9 cellular contexts compared by ENCODE assay signal in the genomic region with DNA sequence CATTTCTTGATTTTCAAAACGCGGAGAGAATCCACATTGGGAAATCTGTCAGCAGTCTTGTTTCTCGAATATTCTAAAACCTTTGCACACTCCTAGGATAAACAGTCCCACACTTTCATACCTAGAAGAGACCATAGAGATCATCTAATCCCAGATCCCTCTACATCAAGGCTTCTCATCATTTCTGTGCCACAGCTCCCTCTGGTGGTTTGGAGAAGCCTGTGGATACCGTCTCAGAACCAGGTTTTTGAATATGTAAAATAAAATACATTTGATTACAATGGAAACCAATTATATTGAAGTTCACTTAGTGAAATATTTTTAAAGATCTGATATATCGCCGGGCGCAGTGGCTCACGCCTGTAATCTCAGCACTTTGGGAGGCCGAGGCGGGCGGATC.
DNase-seq lines count a peak whose midpoint lies in the region; FAIRE-seq and TF ChIP-seq lines count a peak whose summit lies in the region.
"Had no signal": no experiment of that assay in that cellular context is flagged by ENCODE, and none has a peak within 500 bp of the region (broad histone marks: within the 10 kb centered on the region; RNA-seq: fewer than 3 reads in every experiment).

No MANE protein-coding gene starts in this region.

- WGBS in trophoblast cell (ENCODE audit: extremely low coverage, insufficient coverage, insufficient read length) = no CpG with 5 or more reads among the region's 11 CpGs

- H3K27me3 Mint-ChIP-seq in chondrocyte (ENCODE audit: low read depth) = peaks cover 3% of the 10 kb centered on the region

- H3K9ac ChIP-seq in trophoblast cell (ENCODE audit: low read length) = no peak overlapping the region

- no peak overlapping the region for H2AK5ac ChIP-seq in trophoblast cell (ENCODE audit: low read length)

- no peak overlapping the region for H3K27ac Mint-ChIP-seq in chondrocyte (ENCODE audit: unreplicated experiment)

- H3K27ac ChIP-seq in trophoblast cell (ENCODE audit: low read depth, low read length) = no peak overlapping the region

- no peak overlapping the region for H2BK12ac ChIP-seq in trophoblast cell (ENCODE audit: low read length)

- no peak for TF ChIP-seq POLR2A in NB4 (IDR thresholded peaks at IDR 0.05; ENCODE audit: extremely low read depth, insufficient read length)

- no peaks in the 10 kb centered on the region for H3K27me3 ChIP-seq in trophoblast cell (ENCODE audit: insufficient read depth, low read length)

- TF ChIP-seq CTCF in NB4 (IDR thresholded peaks at IDR 0.05; ENCODE audit: low read depth, low read length) (peak; percentile 85), chondrocyte (IDR thresholded peaks at IDR 0.05) (peak; percentile 61)

- no peak overlapping the region for H2BK120ac ChIP-seq in trophoblast cell (ENCODE audit: insufficient read depth, low read length, poor library complexity)

- no peak overlapping the region for H2BK5ac ChIP-seq in trophoblast cell (ENCODE audit: low read depth, low read length, poor library complexity)

- no peak overlapping the region for H4K91ac ChIP-seq in trophoblast cell (ENCODE audit: low read depth, low read length)

- no peaks in the 10 kb centered on the region for H3K9me3 ChIP-seq in trophoblast cell (ENCODE audit: insufficient read depth, low read depth, low read length)

- H3K4me3 ChIP-seq in NB4 (ENCODE audit: low read depth, low read length) = no peak overlapping the region
- no peak overlapping the region for H3K4me3 ChIP-seq in trophoblast cell (ENCODE audit: low read depth, low read length)

- H3K79me2 ChIP-seq in trophoblast cell (ENCODE audit: control insufficient read depth, insufficient read depth, low read length, poor library complexity) = no peaks in the 10 kb centered on the region

- no peak overlapping the region for H4K8ac ChIP-seq in trophoblast cell (ENCODE audit: low read depth, low read length)

- H3K4me3 Mint-ChIP-seq in chondrocyte (ENCODE audit: unreplicated experiment) = no peak overlapping the region

- no peak overlapping the region for H3K4me2 ChIP-seq in trophoblast cell (ENCODE audit: low read length)

- H3K4me1 ChIP-seq in trophoblast cell (ENCODE audit: control insufficient read depth in 1 of 2, insufficient read depth in 2 of 2, low read length in 2 of 2) = no peaks in the 10 kb centered on the region

- H2AFZ ChIP-seq in trophoblast cell (ENCODE audit: insufficient read depth, low read length, poor library complexity) = no peak overlapping the region

- H3K79me1 ChIP-seq in trophoblast cell (ENCODE audit: low read length) = no peaks in the 10 kb centered on the region

- H3K18ac ChIP-seq in trophoblast cell (ENCODE audit: low read length) = no peak overlapping the region

- no peak overlapping the region for H3K14ac ChIP-seq in trophoblast cell (ENCODE audit: low read length)

- peaks cover 2% of the 10 kb centered on the region for H3K9me3 Mint-ChIP-seq in chondrocyte (ENCODE audit: low read depth)

- DNase-seq in NCI-H82 (lab: John Stamatoyannopoulos, UW) = peak; percentile 47
- DNase-seq in NCI-H82 treated with DMSO at 0.1 percent for 48 hours (lab: John Stamatoyannopoulos, UW; ENCODE audit: unreplicated experiment) = no peak
- DNase-seq in NB4 (ENCODE audit: low read depth) = peak; percentile 50
- no peak for DNase-seq in chondrocyte (ENCODE audit: low spot score)
- DNase-seq in trophoblast cell = peak; percentile 41 to 82
- no peak for DNase-seq in HTR-8/SVneo (ENCODE audit: insufficient read length, low spot score)
- DNase-seq in NCI-H146 (lab: John Stamatoyannopoulos, UW) = no peak
- DNase-seq in stimulated activated naive CD4-positive, alpha-beta T cell (lab: John Stamatoyannopoulos, UW) = no peak

- H3K23ac ChIP-seq in trophoblast cell (ENCODE audit: low read length) = no peak overlapping the region

- no peak overlapping the region for H4K12ac ChIP-seq in trophoblast cell (ENCODE audit: low read depth, low read length)

- no peaks in the 10 kb centered on the region for H3K4me1 Mint-ChIP-seq in chondrocyte (ENCODE audit: low read depth)

- no peak for FAIRE-seq in HTR-8/SVneo (lab: Jason Lieb, UNC)
- FAIRE-seq: G401.6 had no signal

- H3K36me3 Mint-ChIP-seq in chondrocyte (ENCODE audit: low read depth) = no peaks in the 10 kb centered on the region

- no peaks in the 10 kb centered on the region for H3K36me3 ChIP-seq in trophoblast cell (ENCODE audit: control insufficient read depth in 1 of 2, insufficient read depth in 2 of 2, low read length in 2 of 2)

- no peak overlapping the region for H3K4ac ChIP-seq in trophoblast cell (ENCODE audit: low read depth, low read length)

Comparison
In these comparisons a context has a peak if more than half of its experiments do, and no peak if none do; other contexts are left out.
1. DNase-seq: peak in NCI-H82 (single experiment), NB4 (single experiment) and trophoblast cell (2 of 2); none in NCI-H82 treated with DMSO at 0.1 percent for 48 hours (single experiment), chondrocyte (single experiment), HTR-8/SVneo (single experiment), NCI-H146 (single experiment) and stimulated activated naive CD4-positive, alpha-beta T cell (0 of 6).